Comparison of ENCODE assay signal across 23 cellular contexts in the genomic region with DNA sequence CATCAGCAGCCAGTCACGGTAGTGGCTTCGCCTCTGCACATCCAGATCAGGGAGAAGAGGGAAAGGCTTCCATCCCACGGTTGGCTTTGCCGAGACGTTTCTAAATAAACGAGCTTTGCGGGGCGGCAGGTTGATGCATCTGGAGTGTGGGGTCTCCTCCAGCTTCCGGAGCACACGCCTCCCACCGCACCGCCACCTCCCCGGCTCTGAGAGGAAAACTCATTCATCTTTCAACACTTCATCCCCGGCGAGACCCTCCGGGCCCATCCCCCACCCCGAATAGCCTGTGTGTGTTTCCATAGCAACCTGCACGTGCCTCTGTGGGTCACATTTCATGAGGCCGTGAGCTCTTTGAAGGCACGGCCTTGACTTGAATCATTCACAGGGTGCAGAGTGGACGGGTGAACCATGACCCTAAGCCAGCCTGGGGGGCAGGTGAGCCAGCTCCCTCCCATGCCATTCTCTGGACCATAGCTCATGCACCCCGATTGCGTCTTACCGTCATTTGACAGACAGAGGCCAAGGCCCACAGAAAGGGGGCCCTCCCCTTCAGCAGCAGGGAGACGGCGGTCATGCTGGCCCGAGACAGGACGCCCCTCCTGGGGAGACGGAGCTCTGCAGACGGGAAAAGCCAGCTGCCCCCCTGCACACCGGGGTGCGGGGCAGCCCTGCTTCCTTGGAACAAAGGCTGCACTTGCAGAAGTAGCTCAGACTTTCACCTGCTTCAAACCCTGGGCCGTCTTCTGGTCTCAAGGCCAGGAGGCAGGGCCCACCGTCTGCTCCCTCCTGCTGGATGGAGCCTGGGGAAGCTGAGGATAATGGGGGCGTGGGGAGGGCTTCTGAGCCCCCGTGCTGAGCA. TPM values are rescaled to one million over a fixed set of nuclear protein-coding genes. Genes with fewer than 3 reads are reported as not detected.
DNase-seq lines count a peak whose midpoint lies in the region; TF ChIP-seq lines count a peak whose summit lies in the region.
"Had no signal": no experiment of that assay in that cellular context is flagged by ENCODE, and none has a peak within 500 bp of the region (broad histone marks: within the 10 kb centered on the region; RNA-seq: fewer than 3 reads in every experiment).

No MANE protein-coding gene starts in this region.

- peaks cover 3% of the 10 kb centered on the region for H3K4me1 Mint-ChIP-seq in chondrocyte (ENCODE audit: low read depth)
- peaks cover 31% of the 10 kb centered on the region for H3K4me1 Mint-ChIP-seq in neural crest cell
- no peaks in the 10 kb centered on the region for H3K4me1 Mint-ChIP-seq in Calu3 (ENCODE audit: low read depth, unreplicated experiment)
- H3K4me1 Mint-ChIP-seq: activated B cell treated with CpG ODN at 0.5 μM for 24 hours; CD4-positive, CD25-positive, alpha-beta regulatory T cell had no signal

- no peak for TF ChIP-seq RAD21 in Ishikawa (IDR thresholded peaks at IDR 0.05; ENCODE audit: low read depth)

- CTCF ChIA-PET in Calu3 (lab: Charles Lee): interaction anchor here (0.5 to 1.6 kb wide), 4 partner anchors 10 to 197 kb away, joined by 3 to 7 read pairs (median 4); a partner anchor contains a TSS

- H3K27ac Mint-ChIP-seq in chondrocyte (ENCODE audit: unreplicated experiment) (no peak overlapping the region), neural crest cell (ENCODE audit: unreplicated experiment) (peak overlapping the region; percentile 91), Calu3 (ENCODE audit: unreplicated experiment) (no peak overlapping the region)
- H3K27ac Mint-ChIP-seq: activated B cell treated with CpG ODN at 0.5 μM for 24 hours; T-helper 1 cell treated with Interleukin-12 subunit alpha and Interleukin-12 subunit beta and Interleukin-4 antibody, amounts not matched to agents 30 μg/mL and 1 μg/mL, for 36 hours had no signal

- DNase-seq in NCI-H2196 (lab: John Stamatoyannopoulos, UW; ENCODE audit: unreplicated experiment) (peak; percentile 26), NCI-H2196 treated with DMSO at 0.1 percent for 48 hours (lab: John Stamatoyannopoulos, UW; ENCODE audit: unreplicated experiment) (no peak), chondrocyte (ENCODE audit: low spot score) (no peak), neural crest cell (ENCODE audit: low read depth, low spot score) (peak; percentile 77), HT-29 (ENCODE audit: low spot score) (no peak), Calu3 (no peak), dermis blood vessel endothelial cell (no peak)
- DNase-seq: activated B cell treated with CpG ODN at 0.5 μM for 24 hours; activated effector memory CD4-positive, alpha-beta T cell treated with Interleukin-2 at 50 U/mL for 16 hours; adrenal gland; caudate nucleus; CD4-positive, CD25-positive, alpha-beta regulatory T cell; effector CD8-positive, alpha-beta T cell; HCEC 1CT; left cardiac atrium; SHP77; stimulated activated CD4-positive, alpha-beta T cell treated with anti-CD3 and anti-CD28 coated beads, Interleukin-2, amount 100 ng/mL, for 48 hours; substantia nigra had no signal

- H3K27me3 Mint-ChIP-seq in chondrocyte (ENCODE audit: low read depth) (peaks cover 40% of the 10 kb centered on the region), neural crest cell (ENCODE audit: low read depth) (peaks cover 4% of the 10 kb centered on the region), Calu3 (ENCODE audit: unreplicated experiment) (peaks cover 99% of the 10 kb centered on the region)

- H3K9me3 Mint-ChIP-seq in chondrocyte (ENCODE audit: low read depth): no peaks in the 10 kb centered on the region
- no peaks in the 10 kb centered on the region for H3K9me3 Mint-ChIP-seq in neural crest cell
- H3K9me3 Mint-ChIP-seq in Calu3 (ENCODE audit: low read depth, unreplicated experiment): no peaks in the 10 kb centered on the region
- H3K9me3 Mint-ChIP-seq: activated B cell treated with CpG ODN at 0.5 μM for 24 hours; T-helper 1 cell treated with Interleukin-12 subunit alpha and Interleukin-12 subunit beta and Interleukin-4 antibody, amounts not matched to agents 30 μg/mL and 1 μg/mL, for 36 hours had no signal

- no peak overlapping the region for H3K4me3 Mint-ChIP-seq in chondrocyte (ENCODE audit: unreplicated experiment)
- H3K4me3 Mint-ChIP-seq in neural crest cell: peak overlapping the region; percentile 77
- no peak overlapping the region for H3K4me3 Mint-ChIP-seq in Calu3 (ENCODE audit: low read depth, unreplicated experiment)
- H3K4me3 Mint-ChIP-seq: activated B cell treated with CpG ODN at 0.5 μM for 24 hours; CD4-positive, CD25-positive, alpha-beta regulatory T cell; T-helper 1 cell treated with Interleukin-12 subunit alpha and Interleukin-12 subunit beta and Interleukin-4 antibody, amounts not matched to agents 30 μg/mL and 1 μg/mL, for 36 hours had no signal

- no peak for TF ChIP-seq EP300 in Ishikawa (IDR thresholded peaks at IDR 0.05; ENCODE audit: borderline replicate concordance)

- H3K36me3 Mint-ChIP-seq in chondrocyte (ENCODE audit: low read depth) (no peaks in the 10 kb centered on the region), neural crest cell (ENCODE audit: low read depth) (no peaks in the 10 kb centered on the region), Calu3 (ENCODE audit: insufficient read depth, unreplicated experiment) (no peaks in the 10 kb centered on the region)
- H3K36me3 Mint-ChIP-seq: CD4-positive, CD25-positive, alpha-beta regulatory T cell had no signal

- BruUV-seq in Calu3 (replicated peaks; lab: Mats Ljungman, UMichigan): no TSS peak

- intact Hi-C loops in Calu3 (cut with micrococcal nuclease; ENCODE audit: unreplicated experiment): no loop called here

- TF ChIP-seq CTCF in chondrocyte (IDR thresholded peaks at IDR 0.05) (peak; percentile 9), neural crest cell (conservative IDR thresholded peaks at IDR 0.05) (no peak), Calu3 (IDR thresholded peaks at IDR 0.05; ENCODE audit: unreplicated experiment) (no peak)

TF ChIP-seq in Ishikawa, 13 proteins besides CTCF, POLR2A, EP300 and RAD21:
- no peak for TF ChIP-seq FOXM1 (IDR thresholded peaks at IDR 0.05; ENCODE audit: borderline replicate concordance, low read depth)
- TF ChIP-seq NFIC (IDR thresholded peaks at IDR 0.05): no peak
- TF ChIP-seq YY1 (IDR thresholded peaks at IDR 0.05; ENCODE audit: low read depth): no peak
- TF ChIP-seq TEAD4 (IDR thresholded peaks at IDR 0.05): no peak
- TF ChIP-seq, protein P1, sequence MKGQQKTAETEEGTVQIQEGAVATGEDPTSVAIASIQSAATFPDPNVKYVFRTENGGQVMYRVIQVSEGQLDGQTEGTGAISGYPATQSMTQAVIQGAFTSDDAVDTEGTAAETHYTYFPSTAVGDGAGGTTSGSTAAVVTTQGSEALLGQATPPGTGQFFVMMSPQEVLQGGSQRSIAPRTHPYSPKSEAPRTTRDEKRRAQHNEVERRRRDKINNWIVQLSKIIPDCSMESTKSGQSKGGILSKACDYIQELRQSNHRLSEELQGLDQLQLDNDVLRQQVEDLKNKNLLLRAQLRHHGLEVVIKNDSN (IDR thresholded peaks at IDR 0.05): peak; percentile 40; the same call in 1 of the 2 replicates
- TF ChIP-seq, protein P2, sequence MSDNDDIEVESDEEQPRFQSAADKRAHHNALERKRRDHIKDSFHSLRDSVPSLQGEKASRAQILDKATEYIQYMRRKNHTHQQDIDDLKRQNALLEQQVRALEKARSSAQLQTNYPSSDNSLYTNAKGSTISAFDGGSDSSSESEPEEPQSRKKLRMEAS (IDR thresholded peaks at IDR 0.05): peak; percentile 54
- no peak for TF ChIP-seq TAF1 (IDR thresholded peaks at IDR 0.05; ENCODE audit: low read depth)
- TF ChIP-seq CREB1 (IDR thresholded peaks at IDR 0.05; ENCODE audit: low read depth): no peak
- TF ChIP-seq TCF12 (IDR thresholded peaks at IDR 0.05; ENCODE audit: low read depth): no peak
- TF ChIP-seq ZBTB7A (IDR thresholded peaks at IDR 0.05; ENCODE audit: low read depth): no peak
- no peak for TF ChIP-seq CEBPB (IDR thresholded peaks at IDR 0.05)
- TF ChIP-seq, protein P3, sequence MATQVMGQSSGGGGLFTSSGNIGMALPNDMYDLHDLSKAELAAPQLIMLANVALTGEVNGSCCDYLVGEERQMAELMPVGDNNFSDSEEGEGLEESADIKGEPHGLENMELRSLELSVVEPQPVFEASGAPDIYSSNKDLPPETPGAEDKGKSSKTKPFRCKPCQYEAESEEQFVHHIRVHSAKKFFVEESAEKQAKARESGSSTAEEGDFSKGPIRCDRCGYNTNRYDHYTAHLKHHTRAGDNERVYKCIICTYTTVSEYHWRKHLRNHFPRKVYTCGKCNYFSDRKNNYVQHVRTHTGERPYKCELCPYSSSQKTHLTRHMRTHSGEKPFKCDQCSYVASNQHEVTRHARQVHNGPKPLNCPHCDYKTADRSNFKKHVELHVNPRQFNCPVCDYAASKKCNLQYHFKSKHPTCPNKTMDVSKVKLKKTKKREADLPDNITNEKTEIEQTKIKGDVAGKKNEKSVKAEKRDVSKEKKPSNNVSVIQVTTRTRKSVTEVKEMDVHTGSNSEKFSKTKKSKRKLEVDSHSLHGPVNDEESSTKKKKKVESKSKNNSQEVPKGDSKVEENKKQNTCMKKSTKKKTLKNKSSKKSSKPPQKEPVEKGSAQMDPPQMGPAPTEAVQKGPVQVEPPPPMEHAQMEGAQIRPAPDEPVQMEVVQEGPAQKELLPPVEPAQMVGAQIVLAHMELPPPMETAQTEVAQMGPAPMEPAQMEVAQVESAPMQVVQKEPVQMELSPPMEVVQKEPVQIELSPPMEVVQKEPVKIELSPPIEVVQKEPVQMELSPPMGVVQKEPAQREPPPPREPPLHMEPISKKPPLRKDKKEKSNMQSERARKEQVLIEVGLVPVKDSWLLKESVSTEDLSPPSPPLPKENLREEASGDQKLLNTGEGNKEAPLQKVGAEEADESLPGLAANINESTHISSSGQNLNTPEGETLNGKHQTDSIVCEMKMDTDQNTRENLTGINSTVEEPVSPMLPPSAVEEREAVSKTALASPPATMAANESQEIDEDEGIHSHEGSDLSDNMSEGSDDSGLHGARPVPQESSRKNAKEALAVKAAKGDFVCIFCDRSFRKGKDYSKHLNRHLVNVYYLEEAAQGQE (IDR thresholded peaks at IDR 0.05; ENCODE audit: low read depth): no peak
- TF ChIP-seq EGR1 (IDR thresholded peaks at IDR 0.05): no peak

RNA-seq across cellular contexts. Expression of a gene that starts 16.3 kb away (rescaled TPM):
- not detected in 3 replicates for total RNA-seq in chondrocyte
- total RNA-seq in neural crest cell: 5.4 and 6.3 TPM in 2 replicates
- total RNA-seq in HT-29 (2014; rRNA removed; shearing (Covaris generic)): not detected in 2 replicates
- not detected in 2 replicates for total RNA-seq in Calu3 (2022)
- not detected in 2 replicates for total RNA-seq in dermis blood vessel endothelial cell
- total RNA-seq: activated B cell treated with CpG ODN at 0.5 μM for 24 hours; CD4-positive, CD25-positive, alpha-beta regulatory T cell; Daoy; mononuclear cell; omental fat pad had no signal

Comparison
In these comparisons a context has a peak if more than half of its experiments do, and no peak if none do; other contexts are left out.
1. DNase-seq: peak in NCI-H2196 (single experiment) and neural crest cell (single experiment); none in NCI-H2196 treated with DMSO at 0.1 percent for 48 hours (single experiment), chondrocyte (single experiment), HT-29 (single experiment), Calu3 (single experiment) and dermis blood vessel endothelial cell (single experiment).